In the genomic region with DNA sequence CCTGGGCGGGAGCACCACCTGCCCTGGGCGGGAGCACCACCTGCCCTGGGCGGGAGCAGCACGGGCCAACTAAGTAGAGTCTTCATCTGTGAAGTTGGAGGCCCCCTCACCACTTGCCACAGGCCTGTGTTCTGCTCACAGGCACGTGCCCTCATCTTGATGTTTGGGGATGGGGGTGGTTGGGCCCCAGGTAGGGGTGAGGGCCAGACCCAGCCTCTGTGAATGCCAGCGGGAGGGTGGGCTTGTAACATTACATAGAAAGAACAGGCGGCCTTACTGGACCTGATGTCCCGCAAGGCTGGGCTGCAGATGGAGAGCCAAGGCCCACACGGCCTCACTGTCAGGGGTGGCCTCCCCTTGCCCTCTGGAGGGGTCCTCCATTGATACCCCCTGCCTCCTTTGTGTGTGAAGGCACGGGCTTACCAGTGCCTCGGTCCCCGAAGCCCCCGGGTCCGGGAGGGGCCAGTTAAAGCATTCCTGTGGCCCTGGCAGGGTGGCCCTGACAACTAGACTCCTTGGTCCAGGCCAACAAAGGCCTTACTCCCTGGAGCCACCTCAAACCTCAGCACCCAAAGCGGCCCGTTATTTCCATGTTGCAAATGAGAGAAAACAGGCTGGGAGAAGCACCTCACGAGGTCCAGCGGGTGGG, we compare ENCODE assay signal across 1 cellular context.
TF ChIP-seq lines count a peak whose summit lies in the region.

No MANE protein-coding gene starts in this region.

TF ChIP-seq in K562, 482 proteins besides CTCF, POLR2A, EP300 and RAD21:
- TF ChIP-seq PKNOX1 (IDR thresholded peaks at IDR 0.05), result peak; percentile 73; the same call in 1 of the 2 replicates
- no peak for TF ChIP-seq ZNF165 (CRISPR knock-in tag; IDR thresholded peaks at IDR 0.05; ENCODE audit: borderline replicate concordance)
- TF ChIP-seq ZBTB17 (CRISPR knock-in tag; IDR thresholded peaks at IDR 0.05), result no peak
- TF ChIP-seq MCM2 (IDR thresholded peaks at IDR 0.05; ENCODE audit: low read depth), result peak; percentile 98
- TF ChIP-seq SETDB1 (IDR thresholded peaks at IDR 0.05; ENCODE audit: low read length), result no peak
- 0 out of 2 replicates have a peak, but pooled peaks have one; percentile 69 for TF ChIP-seq GATAD2A (IDR thresholded peaks at IDR 0.05)
- no peak for TF ChIP-seq NR2F6 (CRISPR knock-in tag; IDR thresholded peaks at IDR 0.05)
- TF ChIP-seq, protein P1, sequence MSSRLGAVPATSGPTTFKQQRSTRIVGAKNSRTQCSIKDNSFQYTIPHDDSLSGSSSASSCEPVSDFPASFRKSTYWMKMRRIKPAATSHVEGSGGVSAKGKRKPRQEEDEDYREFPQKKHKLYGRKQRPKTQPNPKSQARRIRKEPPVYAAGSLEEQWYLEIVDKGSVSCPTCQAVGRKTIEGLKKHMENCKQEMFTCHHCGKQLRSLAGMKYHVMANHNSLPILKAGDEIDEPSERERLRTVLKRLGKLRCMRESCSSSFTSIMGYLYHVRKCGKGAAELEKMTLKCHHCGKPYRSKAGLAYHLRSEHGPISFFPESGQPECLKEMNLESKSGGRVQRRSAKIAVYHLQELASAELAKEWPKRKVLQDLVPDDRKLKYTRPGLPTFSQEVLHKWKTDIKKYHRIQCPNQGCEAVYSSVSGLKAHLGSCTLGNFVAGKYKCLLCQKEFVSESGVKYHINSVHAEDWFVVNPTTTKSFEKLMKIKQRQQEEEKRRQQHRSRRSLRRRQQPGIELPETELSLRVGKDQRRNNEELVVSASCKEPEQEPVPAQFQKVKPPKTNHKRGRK (tag; IDR thresholded peaks at IDR 0.05), result no peak
- no peak for TF ChIP-seq PHF20 (IDR thresholded peaks at IDR 0.05; ENCODE audit: partially characterized antibody)
- TF ChIP-seq ZSCAN29 (IDR thresholded peaks at IDR 0.05), result no peak
- TF ChIP-seq ZNF511 (CRISPR knock-in tag; IDR thresholded peaks at IDR 0.05), result no peak
- no peak for TF ChIP-seq SIN3A (IDR thresholded peaks at IDR 0.05; ENCODE audit: borderline replicate concordance in 2 of 2, control insufficient read depth in 1 of 2, low read depth in 2 of 2, low read length in 2 of 2)
- TF ChIP-seq KLF10 (CRISPR knock-in tag; IDR thresholded peaks at IDR 0.05), result no peak
- no peak for TF ChIP-seq KAT2B (IDR thresholded peaks at IDR 0.05; ENCODE audit: low read depth, low read length)
- no peak for TF ChIP-seq ZNF24 (IDR thresholded peaks at IDR 0.05)
- no peak for TF ChIP-seq CSDE1 (IDR thresholded peaks at IDR 0.05)
- no peak for TF ChIP-seq ZNF347 (CRISPR knock-in tag; IDR thresholded peaks at IDR 0.05; ENCODE audit: low read depth)
- TF ChIP-seq CHCHD3 (CRISPR knock-in tag; IDR thresholded peaks at IDR 0.05), result no peak
- TF ChIP-seq NCOR1 (IDR thresholded peaks at IDR 0.05), result no peak
- TF ChIP-seq, protein P2, sequence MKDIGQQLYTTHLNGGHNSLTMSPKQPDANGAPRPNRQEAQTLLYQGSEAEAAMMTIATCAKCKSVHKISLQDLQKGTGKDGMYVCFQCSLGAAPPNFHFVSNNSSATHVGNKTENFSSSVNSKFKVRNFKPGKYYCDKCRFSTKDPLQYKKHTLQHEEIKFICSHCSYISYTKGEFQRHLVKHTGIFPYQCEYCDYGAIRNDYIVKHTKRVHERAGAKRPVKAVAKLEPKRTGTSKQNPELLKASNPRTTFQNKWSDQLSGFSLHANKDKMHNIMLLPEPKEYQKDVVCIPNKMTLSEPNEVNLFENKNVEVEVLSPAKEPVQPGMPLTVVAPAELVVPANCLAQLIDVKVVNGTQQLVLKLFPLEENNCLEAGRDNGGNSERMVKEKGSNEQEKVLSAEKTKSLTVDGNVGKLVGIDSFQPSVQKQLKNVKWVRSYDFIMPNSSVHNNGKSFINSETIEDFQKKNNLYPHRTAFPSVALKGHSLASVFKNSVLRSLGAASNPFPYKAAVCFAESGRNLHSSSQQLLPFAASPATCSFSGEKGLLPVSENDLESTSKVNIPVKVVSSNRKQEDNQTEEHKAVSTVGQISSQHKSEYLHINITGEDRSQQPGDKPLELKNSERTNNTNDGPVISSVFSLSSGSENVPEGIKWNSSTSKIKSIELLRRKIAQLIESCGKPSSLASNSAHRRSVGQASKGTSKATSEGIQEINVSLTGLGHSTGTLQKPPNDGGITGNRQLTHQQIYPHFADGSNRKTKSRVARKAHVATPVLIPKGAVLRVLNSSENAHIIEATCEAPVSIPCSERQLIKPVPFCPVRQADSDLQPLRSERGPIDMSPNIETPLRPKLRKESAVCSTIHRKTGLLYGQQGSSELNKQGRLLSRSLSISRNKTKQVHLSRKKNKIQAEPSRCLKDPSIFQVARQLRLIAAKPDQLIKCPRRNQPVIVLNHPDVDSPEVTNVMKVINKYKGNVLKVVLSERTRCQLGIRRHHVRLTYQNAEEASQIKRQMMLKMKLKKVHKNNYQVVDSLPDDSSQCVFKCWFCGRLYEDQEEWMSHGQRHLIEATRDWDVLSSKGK (CRISPR knock-in tag; IDR thresholded peaks at IDR 0.05), result no peak
